ENCODE assay signal across 8 cellular contexts in the genomic region with DNA sequence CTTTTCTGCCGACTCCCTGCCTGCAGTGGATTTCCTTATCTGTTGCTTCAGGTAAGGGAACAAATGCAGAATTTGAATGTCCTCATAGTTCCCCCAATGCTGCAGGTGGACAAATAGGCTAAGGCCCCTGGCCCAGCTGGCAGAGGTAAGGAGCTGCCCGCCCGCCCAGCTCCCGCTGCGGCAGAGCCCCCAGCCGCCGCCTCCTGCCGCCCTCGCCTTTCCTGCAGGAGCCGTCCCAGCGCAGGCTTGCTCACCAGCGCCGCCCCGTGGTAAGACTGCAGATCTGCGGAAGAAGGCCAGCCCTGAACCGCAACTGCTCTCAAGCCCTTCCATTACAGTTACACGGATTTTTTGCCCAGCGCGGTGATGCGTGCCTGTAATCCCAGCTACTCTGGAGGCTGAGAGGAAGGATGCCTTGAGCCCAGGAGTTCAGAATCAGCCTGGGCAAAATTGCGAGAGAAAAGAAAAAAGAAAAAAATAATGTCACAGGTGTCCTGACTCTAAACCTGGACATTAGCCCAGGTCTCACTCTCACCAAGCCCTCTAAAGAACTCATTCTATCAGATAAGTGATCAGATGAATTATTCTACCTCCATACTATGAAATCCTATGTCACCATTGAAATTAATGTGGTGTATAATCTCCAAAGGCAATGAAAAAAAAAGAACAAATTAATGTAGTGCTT. TPM values are rescaled to one million over a fixed set of nuclear protein-coding genes. Genes with fewer than 3 reads are reported as not detected.
DNase-seq lines count a peak whose midpoint lies in the region; ATAC-seq and TF ChIP-seq lines count a peak whose summit lies in the region.

No MANE protein-coding gene starts in this region.

- POLR2A ChIA-PET in RWPE1 (lab: Yijun Ruan, JAX; ENCODE audit: low non-redundant PET) = no interaction called here

- DNase-seq in DMS53 treated with DMSO at 0.1 percent for 48 hours (lab: John Stamatoyannopoulos, UW; ENCODE audit: unreplicated experiment) (peak; percentile 3), HUDEP-2 (lab: John Stamatoyannopoulos, UW; ENCODE audit: unreplicated experiment in 76 of 76) (peak in 69 of 76 experiments; percentile 21 to 87 (median 69)), RWPE1 (ENCODE audit: low spot score) (peak; percentile 50), foreskin keratinocyte (peak in 1 of 2 donors; percentile 22), non-pigmented ciliary epithelial cell (ENCODE audit: low read depth) (peak; percentile 11), suprapubic skin (ENCODE audit: low spot score in 2 of 2) (peak; percentile 84 to 88)
- peak; percentile 39 for DNase-seq in activated effector memory CD4-positive, alpha-beta T cell treated with Interleukin-2 at 50 U/mL for 16 hours

- H3K27ac ChIP-seq in RWPE1 (no peak overlapping the region), foreskin keratinocyte (no peak overlapping the region), suprapubic skin (no peak overlapping the region)

- H3K4me1 ChIP-seq in foreskin keratinocyte = no peaks in the 10 kb centered on the region
- H3K4me1 ChIP-seq in suprapubic skin = peaks cover 28% of the 10 kb centered on the region

- TF ChIP-seq POLR2A in suprapubic skin (IDR thresholded peaks at IDR 0.05) = no peak

- TF ChIP-seq EP300 in suprapubic skin (IDR thresholded peaks at IDR 0.05) = no peak

- CTCF ChIA-PET in RWPE1 (lab: Yijun Ruan, JAX) = interaction anchor here (0.6 to 1.7 kb wide), 13 partner anchors 8 to 763 kb away, joined by 3 to 5 read pairs (median 3); no protein-coding TSS in a partner anchor

- H3K27me3 ChIP-seq in foreskin keratinocyte (no peaks in the 10 kb centered on the region), suprapubic skin (no peaks in the 10 kb centered on the region)

- 15% methylated on average over 10 of the region's 21 CpGs for WGBS in suprapubic skin

- H3K36me3 ChIP-seq in suprapubic skin = peaks cover 6% of the 10 kb centered on the region

- ATAC-seq in foreskin keratinocyte (peak; percentile 73), HG03520 (IDR thresholded peaks at IDR 0.05; ENCODE audit: unreplicated experiment) (no peak)

- H3K9me3 ChIP-seq in suprapubic skin = no peaks in the 10 kb centered on the region

- peak overlapping the region; percentile 31 for H3K4me3 ChIP-seq in suprapubic skin

- peak; percentile 95 for TF ChIP-seq CTCF in RWPE1 (conservative IDR thresholded peaks at IDR 0.05; ENCODE audit: low read depth)
- peak; percentile 90 for TF ChIP-seq CTCF in foreskin keratinocyte (conservative IDR thresholded peaks at IDR 0.05)
- TF ChIP-seq CTCF in suprapubic skin (IDR thresholded peaks at IDR 0.05) = peak; percentile 66 to 97

RNA-seq across cellular contexts. Expression of a gene that starts 51.2 kb away (rescaled TPM):
- total RNA-seq in foreskin keratinocyte = not detected in 2 replicates
- not detected in 2 replicates for polyA plus RNA-seq in foreskin keratinocyte
- total RNA-seq in suprapubic skin = 1 to 10 TPM; 1.6 to 7.4 (median 2.9) TPM
